ENCODE assay signal across 1 cellular context in the genomic region with DNA sequence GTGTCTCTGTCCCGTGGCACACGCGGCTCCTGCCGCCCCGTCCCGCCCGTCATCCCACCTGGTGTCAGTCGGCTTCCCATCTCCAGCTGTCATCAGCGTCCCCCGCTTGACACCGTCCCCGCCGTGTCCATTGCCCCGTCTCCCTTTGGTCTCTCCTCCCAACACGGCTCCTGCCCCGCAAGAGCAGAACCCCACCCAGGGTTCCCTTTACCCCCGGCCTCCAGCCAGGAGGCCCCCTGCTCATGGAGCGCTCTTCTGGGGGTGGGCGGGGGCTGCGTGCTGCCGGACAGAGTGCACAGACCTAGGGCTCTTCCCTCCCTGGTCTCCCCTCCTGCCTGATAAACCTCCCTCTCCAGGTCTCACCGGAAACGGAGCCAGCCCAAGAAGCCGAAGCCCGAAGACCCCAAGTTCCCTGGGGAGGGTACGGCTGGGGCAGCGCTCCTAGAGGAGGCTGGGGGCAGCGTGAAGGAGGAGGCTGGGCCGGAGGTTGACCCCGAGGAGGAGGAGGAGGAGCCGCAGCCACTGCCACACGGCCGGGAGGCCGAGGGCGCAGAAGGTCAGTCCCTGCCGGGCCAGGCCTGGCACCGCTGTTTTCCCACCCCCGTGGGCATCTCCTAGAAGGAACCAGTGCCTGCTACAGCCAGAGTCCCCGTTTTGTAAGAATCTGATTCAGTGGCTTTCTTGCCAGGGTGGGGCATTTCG.
TF ChIP-seq lines count a peak whose summit lies in the region.

No MANE protein-coding gene starts in this region.

TF ChIP-seq in HEK293, 187 proteins besides CTCF, POLR2A, EP300 and RAD21 (continued from another document):
- TF ChIP-seq, protein P1, sequence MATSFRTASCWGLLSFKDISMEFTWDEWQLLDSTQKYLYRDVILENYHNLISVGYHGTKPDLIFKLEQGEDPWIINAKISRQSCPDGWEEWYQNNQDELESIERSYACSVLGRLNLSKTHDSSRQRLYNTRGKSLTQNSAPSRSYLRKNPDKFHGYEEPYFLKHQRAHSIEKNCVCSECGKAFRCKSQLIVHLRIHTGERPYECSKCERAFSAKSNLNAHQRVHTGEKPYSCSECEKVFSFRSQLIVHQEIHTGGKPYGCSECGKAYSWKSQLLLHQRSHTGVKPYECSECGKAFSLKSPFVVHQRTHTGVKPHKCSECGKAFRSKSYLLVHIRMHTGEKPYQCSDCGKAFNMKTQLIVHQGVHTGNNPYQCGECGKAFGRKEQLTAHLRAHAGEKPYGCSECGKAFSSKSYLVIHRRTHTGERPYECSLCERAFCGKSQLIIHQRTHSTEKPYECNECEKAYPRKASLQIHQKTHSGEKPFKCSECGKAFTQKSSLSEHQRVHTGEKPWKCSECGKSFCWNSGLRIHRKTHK (tag by site-specific recombination; IDR thresholded peaks at IDR 0.05): 0 out of 2 replicates have a peak, but pooled peaks have one; percentile 2
- TF ChIP-seq, protein P2, sequence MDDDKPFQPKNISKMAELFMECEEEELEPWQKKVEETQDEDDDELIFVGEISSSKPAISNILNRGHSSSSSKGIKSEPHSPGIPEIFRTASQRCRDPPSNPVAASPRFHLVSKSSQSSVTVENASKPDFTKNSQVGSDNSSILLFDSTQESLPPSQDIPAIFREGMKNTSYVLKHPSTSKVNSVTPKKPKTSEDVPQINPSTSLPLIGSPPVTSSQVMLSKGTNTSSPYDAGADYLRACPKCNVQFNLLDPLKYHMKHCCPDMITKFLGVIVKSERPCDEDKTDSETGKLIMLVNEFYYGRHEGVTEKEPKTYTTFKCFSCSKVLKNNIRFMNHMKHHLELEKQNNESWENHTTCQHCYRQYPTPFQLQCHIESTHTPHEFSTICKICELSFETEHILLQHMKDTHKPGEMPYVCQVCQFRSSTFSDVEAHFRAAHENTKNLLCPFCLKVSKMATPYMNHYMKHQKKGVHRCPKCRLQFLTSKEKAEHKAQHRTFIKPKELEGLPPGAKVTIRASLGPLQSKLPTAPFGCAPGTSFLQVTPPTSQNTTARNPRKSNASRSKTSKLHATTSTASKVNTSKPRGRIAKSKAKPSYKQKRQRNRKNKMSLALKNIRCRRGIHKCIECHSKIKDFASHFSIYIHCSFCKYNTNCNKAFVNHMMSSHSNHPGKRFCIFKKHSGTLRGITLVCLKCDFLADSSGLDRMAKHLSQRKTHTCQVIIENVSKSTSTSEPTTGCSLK (tag by site-specific recombination; IDR thresholded peaks at IDR 0.05): no peak
- no peak for TF ChIP-seq TCF7L2 (IDR thresholded peaks at IDR 0.05; ENCODE audit: borderline replicate concordance, low read depth, low read length)
- no peak for TF ChIP-seq ZNF629 (tag by site-specific recombination; IDR thresholded peaks at IDR 0.05)
- no peak for TF ChIP-seq ZNF121 (tag by site-specific recombination; IDR thresholded peaks at IDR 0.05)
TF ChIP-seq in HEK293: peak in this region for 2.
